Comparison of ENCODE assay signal across 9 cellular contexts in the genomic region with DNA sequence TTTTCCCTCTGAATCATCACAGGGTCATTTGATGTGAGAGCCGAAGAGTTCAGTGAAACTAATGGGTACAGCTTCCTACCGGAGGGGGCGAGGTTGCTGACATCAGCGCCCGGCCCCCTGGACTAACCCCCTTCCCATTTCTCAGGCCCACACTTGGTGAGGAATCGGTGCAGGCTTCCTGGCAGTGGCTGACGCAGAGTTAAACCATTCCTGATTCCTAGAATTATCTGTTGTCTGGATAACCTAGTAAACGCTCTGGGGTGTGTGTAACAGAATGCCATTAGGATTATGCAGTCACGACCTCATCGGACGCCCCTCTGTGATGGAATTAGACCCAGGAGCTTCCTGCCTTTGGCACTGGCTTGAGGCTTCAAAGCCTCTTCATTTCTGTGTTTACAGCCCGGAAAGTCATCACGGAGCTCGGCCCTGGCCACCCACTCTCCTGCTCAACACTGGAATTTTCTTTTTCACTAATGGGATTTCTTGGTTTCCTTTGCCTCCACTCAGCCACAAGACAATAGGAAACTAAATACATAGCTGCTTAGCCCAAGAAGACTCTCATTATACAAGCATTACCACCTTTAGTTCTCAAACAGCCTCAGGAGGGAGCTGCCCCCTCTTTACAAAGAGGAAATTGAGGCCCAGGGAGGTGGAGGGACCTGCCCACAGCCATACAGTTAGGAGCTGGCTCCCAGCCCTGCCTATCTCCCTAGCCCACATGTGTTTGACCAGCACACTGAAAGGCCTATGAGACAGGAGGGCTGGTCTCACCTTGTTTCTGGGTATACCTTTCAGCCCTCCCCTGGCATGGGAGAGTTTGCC.
DNase-seq lines count a peak whose midpoint lies in the region; ATAC-seq and TF ChIP-seq lines count a peak whose summit lies in the region.
"Had no signal": no experiment of that assay in that cellular context is flagged by ENCODE, and none has a peak within 500 bp of the region (broad histone marks: within the 10 kb centered on the region; RNA-seq: fewer than 3 reads in every experiment).

No MANE protein-coding gene starts in this region.

- intact Hi-C loops in left lung (cut with DNase I) = no loop called here

- H3K36me3 ChIP-seq in left lung = peaks cover 0 to 56% of the 10 kb centered on the region in 2 donors

- H3K27ac ChIP-seq in left lung = peak overlapping the region; percentile 68 to 87
- H3K27ac ChIP-seq in temporal lobe (ENCODE audit: low read depth, low read length) = peak overlapping the region; percentile 59

- peaks cover 4% of the 10 kb centered on the region for H3K36me3 Mint-ChIP-seq in T-helper 2 cell treated with Interferon-gamma antibody and Interleukin-4, amounts not matched to agents 5 μg/mL and 100 μg/mL, for 36 hours (ENCODE audit: low read depth)

- no peaks in the 10 kb centered on the region for H3K9me3 Mint-ChIP-seq in T-helper 2 cell treated with Interferon-gamma antibody and Interleukin-4, amounts not matched to agents 5 μg/mL and 100 μg/mL, for 36 hours

- H3K27ac Mint-ChIP-seq in T-helper 2 cell treated with Interferon-gamma antibody and Interleukin-4, amounts not matched to agents 5 μg/mL and 100 μg/mL, for 36 hours = peak overlapping the region; percentile 61

- no peak for DNase-seq in T-helper 2 cell treated with Interferon-gamma antibody and Interleukin-4, amounts not matched to agents 5 μg/mL and 100 μg/mL, for 36 hours (ENCODE audit: low spot score)
- DNase-seq in T-helper 2 cell = no peak
- DNase-seq in astrocyte of the hippocampus (ENCODE audit: low read depth, low spot score) = peak; percentile 97
- peak in 1 of 2 donors; percentile 19 for DNase-seq in left lung

- no peaks in the 10 kb centered on the region for H3K4me1 Mint-ChIP-seq in T-helper 2 cell treated with Interferon-gamma antibody and Interleukin-4, amounts not matched to agents 5 μg/mL and 100 μg/mL, for 36 hours (ENCODE audit: low read depth)
- H3K4me1 Mint-ChIP-seq: B cell had no signal

- peaks cover 25 to 45% of the 10 kb centered on the region in 2 donors for H3K4me1 ChIP-seq in left lung

- no peak for TF ChIP-seq CTCF in left lung (IDR thresholded peaks at IDR 0.05)

- H3K4me3 ChIP-seq in left lung = no peak overlapping the region

- H3K27me3 ChIP-seq in left lung = no peaks in the 10 kb centered on the region

- H3K9me3 ChIP-seq in left lung = no peaks in the 10 kb centered on the region

- H3K27me3 Mint-ChIP-seq in T-helper 2 cell treated with Interferon-gamma antibody and Interleukin-4, amounts not matched to agents 5 μg/mL and 100 μg/mL, for 36 hours (ENCODE audit: low read depth) = no peaks in the 10 kb centered on the region
- H3K27me3 Mint-ChIP-seq: B cell had no signal

- H3K4me3 Mint-ChIP-seq in T-helper 2 cell treated with Interferon-gamma antibody and Interleukin-4, amounts not matched to agents 5 μg/mL and 100 μg/mL, for 36 hours = peak overlapping the region; percentile 46
- H3K4me3 Mint-ChIP-seq: B cell had no signal

- ATAC-seq in left lung = peak; percentile 7
- no peak for ATAC-seq in GM18870 (IDR thresholded peaks at IDR 0.05; ENCODE audit: unreplicated experiment)
- ATAC-seq in HG02571 (IDR thresholded peaks at IDR 0.05; ENCODE audit: unreplicated experiment) = no peak
- no peak for ATAC-seq in HG03135 (IDR thresholded peaks at IDR 0.05; ENCODE audit: unreplicated experiment)
